In genomic region chr20:20312562-20312961, GRCh38 we compare ENCODE assay signal across 31 cellular contexts. TPM values are rescaled to one million over a fixed set of nuclear protein-coding genes. Genes with fewer than 3 reads are reported as not detected.
"Had no signal": no experiment of that assay in that cellular context is flagged by ENCODE, and none has a peak within 500 bp of the region (broad histone marks: within the 10 kb centered on the region; RNA-seq: fewer than 3 reads in every experiment).

No MANE protein-coding gene starts in this region.

- H3K9me3 Mint-ChIP-seq: stimulated activated effector memory CD8-positive, alpha-beta T cell treated with anti-CD3 and anti-CD28 coated beads, Interleukin-12 subunit alpha, Interleukin-12 subunit beta, amount 100 ng/mL, for 72 hours; stimulated activated memory B cell treated with anti-CD40 and anti-IgM and Interleukin-4, amounts not matched to agents 10 μg/mL and 1 μg/mL and 100 μg/mL, for 72 hours; type B pancreatic cell had no signal

- H3K4me1 Mint-ChIP-seq: stimulated activated effector memory CD8-positive, alpha-beta T cell treated with anti-CD3 and anti-CD28 coated beads, Interleukin-12 subunit alpha, Interleukin-12 subunit beta, amount 100 ng/mL, for 72 hours; stimulated activated naive CD8-positive, alpha-beta T cell treated with anti-CD3 and anti-CD28 coated beads, Interleukin-15, amount 100 ng/mL, for 72 hours had no signal

- H3K27ac Mint-ChIP-seq: stimulated activated effector memory CD8-positive, alpha-beta T cell treated with anti-CD3 and anti-CD28 coated beads, Interleukin-12 subunit alpha, Interleukin-12 subunit beta, amount 100 ng/mL, for 72 hours; stimulated activated memory B cell treated with anti-CD40 and anti-IgM and Interleukin-4, amounts not matched to agents 10 μg/mL and 1 μg/mL and 100 μg/mL, for 72 hours; stimulated activated naive B cell treated with anti-CD40 and anti-IgM and Interleukin-4, amounts not matched to agents 10 μg/mL and 1 μg/mL and 100 μg/mL, for 72 hours; stimulated activated naive CD8-positive, alpha-beta T cell treated with anti-CD3 and anti-CD28 coated beads, Interleukin-15, Interleukin-2, amounts not matched to agents 100 ng/mL and 50 ng/mL, for 24 hours; type B pancreatic cell had no signal

- H3K9me3 ChIP-seq: suprapubic skin, testis, thoracic aorta, thyroid gland, tibial artery, transverse colon, upper lobe of left lung, upper lobe of right lung, uterus, vagina had no signal

- H3K36me3 ChIP-seq: stomach, suprapubic skin, thoracic aorta, thyroid gland, tibial artery, tibial nerve, transverse colon, upper lobe of left lung, upper lobe of right lung, uterus, vagina had no signal

- H3K4me3 ChIP-seq: stomach, suprapubic skin, testis, thoracic aorta, thyroid gland, tibial artery, tibial nerve, transverse colon, upper lobe of left lung, upper lobe of right lung, uterus, vagina had no signal

- ATAC-seq: stimulated activated effector memory CD8-positive, alpha-beta T cell treated with anti-CD3 and anti-CD28 coated beads, Interleukin-12 subunit alpha, Interleukin-12 subunit beta, amount 100 ng/mL, for 72 hours; stimulated activated memory B cell treated with anti-CD40 and anti-IgM and Interleukin-4, amounts not matched to agents 10 μg/mL and 1 μg/mL and 100 μg/mL, for 72 hours; stimulated activated naive B cell treated with anti-CD40 and anti-IgM and Interleukin-4, amounts not matched to agents 10 μg/mL and 1 μg/mL and 100 μg/mL, for 72 hours; stimulated activated naive CD8-positive, alpha-beta T cell treated with anti-CD3 and anti-CD28 coated beads, Interleukin-15, amount 100 ng/mL, for 72 hours; stimulated activated naive CD8-positive, alpha-beta T cell treated with anti-CD3 and anti-CD28 coated beads, Interleukin-15, Interleukin-2, amounts not matched to agents 100 U/mL and 50 U/mL, for 24 hours; upper lobe of right lung had no signal

- DNase-seq: stimulated activated CD4-positive, alpha-beta T cell treated with anti-CD3 and anti-CD28 coated beads, Interleukin-2, amount 100 ng/mL, for 48 hours; stimulated activated CD4-positive, alpha-beta T cell treated with anti-CD3 and anti-CD28 coated beads, Interleukin-4, amount 100 ng/mL, for 1 hour; stimulated activated CD4-positive, alpha-beta T cell treated with anti-CD3 and anti-CD28 coated beads, Interleukin-4, amount 100 ng/mL, for 24 hours; stimulated activated CD4-positive, alpha-beta T cell treated with anti-CD3 and anti-CD28 coated beads, Interleukin-4, amount 100 ng/mL, for 4 hours; stimulated activated CD8-positive, alpha-beta memory T cell treated with anti-CD3 and anti-CD28 coated beads, Interleukin-4, amount 100 ng/mL, for 48 hours; stimulated activated naive B cell treated with anti-CD40 and anti-IgM and Interleukin-4, amounts not matched to agents 10 μg/mL and 1 μg/mL and 100 μg/mL, for 72 hours; stimulated activated naive CD4-positive, alpha-beta T cell; stimulated activated naive CD4-positive, alpha-beta T cell treated with Interleukin-2 at 50 U/mL for 16 hours; stimulated activated naive CD8-positive, alpha-beta T cell treated with anti-CD3 and anti-CD28 coated beads, Interleukin-15, amount 100 ng/mL, for 72 hours; stimulated activated naive CD8-positive, alpha-beta T cell treated with anti-CD3 and anti-CD28 coated beads, Interleukin-15, Interleukin-2, amounts not matched to agents 100 U/mL and 50 U/mL, for 24 hours; stomach; substantia nigra; testis; thyroid gland; tibial artery; transverse colon; trophoblast cell; upper lobe of left lung; upper lobe of right lung; uterus had no signal

- FAIRE-seq: urothelium cell line had no signal

- H3K27me3 ChIP-seq: suprapubic skin, testis, thyroid gland, tibial artery, tibial nerve, upper lobe of left lung, upper lobe of right lung, uterus, vagina had no signal

- H3K4me1 ChIP-seq: stomach, testis, thyroid gland, tibial artery, tibial nerve, transverse colon, upper lobe of left lung, uterus, vagina had no signal

- H3K4me3 Mint-ChIP-seq: stimulated activated effector memory CD8-positive, alpha-beta T cell treated with anti-CD3 and anti-CD28 coated beads, Interleukin-12 subunit alpha, Interleukin-12 subunit beta, amount 100 ng/mL, for 72 hours; stimulated activated memory B cell treated with anti-CD40 and anti-IgM and Interleukin-4, amounts not matched to agents 10 μg/mL and 1 μg/mL and 100 μg/mL, for 72 hours; stimulated activated naive B cell treated with anti-CD40 and anti-IgM and Interleukin-4, amounts not matched to agents 10 μg/mL and 1 μg/mL and 100 μg/mL, for 72 hours; stimulated activated naive CD8-positive, alpha-beta T cell treated with anti-CD3 and anti-CD28 coated beads, Interleukin-15, amount 100 ng/mL, for 72 hours; stimulated activated naive CD8-positive, alpha-beta T cell treated with anti-CD3 and anti-CD28 coated beads, Interleukin-15, Interleukin-2, amounts not matched to agents 100 ng/mL and 50 ng/mL, for 24 hours; type B pancreatic cell had no signal

- H3K27ac ChIP-seq: stomach, suprapubic skin, testis, thoracic aorta, thyroid gland, tibial artery, tibial nerve, transverse colon, upper lobe of left lung, upper lobe of right lung, uterus, vagina had no signal

- H3K27me3 Mint-ChIP-seq: stimulated activated memory B cell treated with anti-CD40 and anti-IgM and Interleukin-4, amounts not matched to agents 10 μg/mL and 1 μg/mL and 100 μg/mL, for 72 hours had no signal

- H3K36me3 Mint-ChIP-seq: stimulated activated effector memory CD8-positive, alpha-beta T cell treated with anti-CD3 and anti-CD28 coated beads, Interleukin-12 subunit alpha, Interleukin-12 subunit beta, amount 100 ng/mL, for 72 hours; stimulated activated memory B cell treated with anti-CD40 and anti-IgM and Interleukin-4, amounts not matched to agents 10 μg/mL and 1 μg/mL and 100 μg/mL, for 72 hours; stimulated activated naive B cell treated with anti-CD40 and anti-IgM and Interleukin-4, amounts not matched to agents 10 μg/mL and 1 μg/mL and 100 μg/mL, for 72 hours; type B pancreatic cell had no signal

RNA-seq across cellular contexts. Expression of gene INSM1, which starts 55.3 kb away (rescaled TPM):
- total RNA-seq: suprapubic skin, thoracic aorta, tibial nerve, upper lobe of left lung, upper lobe of right lung, ureter, urinary bladder, uterus, vagina had no signal
